18 cellular contexts compared by ENCODE assay signal in genomic region chrX:16451331-16451730, GRCh38.
"Had no signal": no experiment of that assay in that cellular context is flagged by ENCODE, and none has a peak within 500 bp of the region (broad histone marks: within the 10 kb centered on the region; RNA-seq: fewer than 3 reads in every experiment).

No MANE protein-coding gene starts in this region.

- H3K27ac ChIP-seq: foreskin keratinocyte, spleen had no signal

- H3K27ac Mint-ChIP-seq: activated CD4-positive, alpha-beta T cell treated with anti-CD3 and anti-CD28 coated beads, Interleukin-2, amount 10 ng/mL, durations not matched to agents 7 days and 5 days; activated CD8-positive, alpha-beta T cell treated with anti-CD3 and anti-CD28 coated beads, Interleukin-2, amount 10 ng/mL, durations not matched to agents 7 days and 5 days; activated naive CD4-positive, alpha-beta T cell treated with anti-CD3 and anti-CD28 coated beads for 36 hours; activated T-cell treated with anti-CD3 and anti-CD28 coated beads, Interleukin-2, amount 50 U/mL, for 24 hours; T-helper 1 cell treated with Interleukin-12 subunit alpha and Interleukin-12 subunit beta and Interleukin-4 antibody, amounts not matched to agents 30 μg/mL and 1 μg/mL, for 36 hours had no signal

- DNase-seq: activated CD4-positive, alpha-beta T cell treated with anti-CD3 and anti-CD28 coated beads, Interleukin-2, amount 10 ng/mL, durations not matched to agents 7 days and 5 days; activated CD8-positive, alpha-beta T cell treated with anti-CD3 and anti-CD28 coated beads, Interleukin-2, amount 10 ng/mL, durations not matched to agents 7 days and 5 days; activated naive CD4-positive, alpha-beta T cell treated with anti-CD3 and anti-CD28 coated beads for 36 hours; activated T-cell treated with anti-CD3 and anti-CD28 coated beads, Interleukin-2, amount 50 U/mL, for 24 hours; aorta; cortex of kidney; foreskin keratinocyte; hypothalamus; midbrain; nephron progenitor cell; nucleus accumbens; retina; spleen; stimulated activated naive CD4-positive, alpha-beta T cell had no signal

- ATAC-seq: activated CD4-positive, CD25-positive, alpha-beta regulatory T cell treated with anti-CD3 and anti-CD28 coated beads, Interleukin-2, amount 50 U/mL, for 24 hours; activated CD8-positive, alpha-beta T cell treated with anti-CD3 and anti-CD28 coated beads, Interleukin-2, amount 10 ng/mL, durations not matched to agents 7 days and 5 days; esophagus mucosa; foreskin keratinocyte; left lobe of liver had no signal

- H3K4me3 Mint-ChIP-seq: activated CD4-positive, alpha-beta T cell treated with anti-CD3 and anti-CD28 coated beads, Interleukin-2, amount 10 ng/mL, durations not matched to agents 7 days and 5 days; activated CD8-positive, alpha-beta T cell treated with anti-CD3 and anti-CD28 coated beads, Interleukin-2, amount 10 ng/mL, durations not matched to agents 7 days and 5 days; activated naive CD4-positive, alpha-beta T cell treated with anti-CD3 and anti-CD28 coated beads for 36 hours; activated T-cell treated with anti-CD3 and anti-CD28 coated beads, Interleukin-2, amount 50 U/mL, for 24 hours; nephron progenitor cell; T-helper 1 cell treated with Interleukin-12 subunit alpha and Interleukin-12 subunit beta and Interleukin-4 antibody, amounts not matched to agents 30 μg/mL and 1 μg/mL, for 36 hours had no signal

- H3K27me3 ChIP-seq: foreskin keratinocyte had no signal

- H3K9me3 ChIP-seq: spleen had no signal

- H3K4me1 ChIP-seq: foreskin keratinocyte, spleen had no signal

- H3K27me3 Mint-ChIP-seq: activated CD4-positive, alpha-beta T cell treated with anti-CD3 and anti-CD28 coated beads, Interleukin-2, amount 10 ng/mL, durations not matched to agents 7 days and 5 days had no signal

- H3K9me3 Mint-ChIP-seq: activated CD4-positive, alpha-beta T cell treated with anti-CD3 and anti-CD28 coated beads, Interleukin-2, amount 10 ng/mL, durations not matched to agents 7 days and 5 days; activated naive CD4-positive, alpha-beta T cell treated with anti-CD3 and anti-CD28 coated beads for 36 hours; activated T-cell treated with anti-CD3 and anti-CD28 coated beads, Interleukin-2, amount 50 U/mL, for 24 hours; nephron progenitor cell; T-helper 1 cell treated with Interleukin-12 subunit alpha and Interleukin-12 subunit beta and Interleukin-4 antibody, amounts not matched to agents 30 μg/mL and 1 μg/mL, for 36 hours had no signal
